ENCODE assay signal across 1 cellular context in the genomic region with DNA sequence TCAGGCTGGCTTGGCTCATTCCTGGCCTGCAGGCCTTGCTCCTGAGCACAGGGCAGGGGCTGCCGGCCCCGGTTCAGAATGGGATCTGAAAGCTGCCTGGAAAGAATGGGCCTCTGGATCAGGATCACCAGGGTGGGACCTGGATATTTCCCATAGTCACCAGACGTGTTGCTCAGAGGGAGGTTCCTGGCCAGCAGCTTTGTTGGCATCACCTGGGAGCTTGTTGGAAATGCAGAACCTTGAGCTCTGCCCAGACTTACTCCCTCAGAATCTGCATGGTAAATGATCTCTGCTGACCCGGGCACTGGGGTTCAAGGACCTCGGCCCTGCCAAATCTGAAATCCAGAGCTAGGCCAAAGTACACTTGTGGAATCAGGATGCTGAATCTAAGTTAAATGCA.
TF ChIP-seq lines count a peak whose summit lies in the region.

No MANE protein-coding gene starts in this region.

TF ChIP-seq in endothelial cell of umbilical vein, 7 proteins besides CTCF, POLR2A, EP300 and RAD21:
- TF ChIP-seq MYC (IDR thresholded peaks at IDR 0.05; ENCODE audit: low read depth, low read length) = no peak
- no peak for TF ChIP-seq FOS (IDR thresholded peaks at IDR 0.05; ENCODE audit: borderline replicate concordance, insufficient read depth, low read length)
- TF ChIP-seq JUN (IDR thresholded peaks at IDR 0.05; ENCODE audit: borderline replicate concordance, insufficient read depth, insufficient read length, low read depth) = no peak
- TF ChIP-seq GATA2 (IDR thresholded peaks at IDR 0.05; ENCODE audit: insufficient read depth, insufficient read length, low read depth, low read length) = no peak
- TF ChIP-seq, protein P1, sequence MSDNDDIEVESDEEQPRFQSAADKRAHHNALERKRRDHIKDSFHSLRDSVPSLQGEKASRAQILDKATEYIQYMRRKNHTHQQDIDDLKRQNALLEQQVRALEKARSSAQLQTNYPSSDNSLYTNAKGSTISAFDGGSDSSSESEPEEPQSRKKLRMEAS (IDR thresholded peaks at IDR 0.05; ENCODE audit: insufficient read depth, insufficient read length) = no peak
- TF ChIP-seq EZH2 (IDR thresholded peaks at IDR 0.05; ENCODE audit: borderline replicate concordance, low read depth, low read length, severe bottlenecking) = no peak
